1 cellular context compared by ENCODE assay signal in the genomic region with DNA sequence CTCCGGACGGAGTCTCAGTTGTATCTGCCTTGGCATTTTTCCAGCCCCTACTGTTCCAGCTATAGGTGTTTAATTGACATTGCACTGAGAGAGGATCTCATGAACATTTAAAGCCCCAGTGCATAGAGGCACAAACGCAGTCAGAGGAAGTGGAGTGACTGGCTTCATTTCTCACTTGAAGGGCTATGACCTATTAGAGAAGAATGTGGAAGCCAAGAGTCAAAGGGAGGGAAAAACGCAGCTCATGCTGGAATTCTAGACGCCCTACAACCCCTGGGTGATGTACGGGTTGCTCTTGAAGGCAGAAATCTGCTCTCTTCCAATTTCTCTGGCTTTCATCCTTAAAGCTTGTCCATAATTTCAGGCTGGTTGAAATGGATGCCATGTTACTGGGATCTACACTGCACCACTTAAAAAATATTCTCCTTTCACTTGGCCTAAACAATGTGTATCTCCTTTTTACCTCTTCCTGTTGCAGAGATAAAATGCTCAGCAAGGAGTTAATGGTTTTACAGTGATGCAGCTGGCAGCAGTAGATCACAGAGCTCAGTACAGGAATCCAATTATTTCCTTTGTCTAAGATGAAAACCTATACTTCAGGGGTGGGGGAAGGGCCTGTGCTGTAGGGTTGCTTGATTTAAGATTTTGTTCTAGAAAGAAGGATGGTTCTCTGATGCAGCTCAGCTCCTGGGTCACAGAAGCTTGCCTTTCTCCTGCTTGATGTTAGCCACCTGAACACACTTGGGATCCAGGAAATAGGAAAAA.
TF ChIP-seq lines count a peak whose summit lies in the region.

No MANE protein-coding gene starts in this region.

TF ChIP-seq in HepG2, 621 proteins besides CTCF, POLR2A, EP300 and RAD21 (continued from another document):
- TF ChIP-seq, protein P1, sequence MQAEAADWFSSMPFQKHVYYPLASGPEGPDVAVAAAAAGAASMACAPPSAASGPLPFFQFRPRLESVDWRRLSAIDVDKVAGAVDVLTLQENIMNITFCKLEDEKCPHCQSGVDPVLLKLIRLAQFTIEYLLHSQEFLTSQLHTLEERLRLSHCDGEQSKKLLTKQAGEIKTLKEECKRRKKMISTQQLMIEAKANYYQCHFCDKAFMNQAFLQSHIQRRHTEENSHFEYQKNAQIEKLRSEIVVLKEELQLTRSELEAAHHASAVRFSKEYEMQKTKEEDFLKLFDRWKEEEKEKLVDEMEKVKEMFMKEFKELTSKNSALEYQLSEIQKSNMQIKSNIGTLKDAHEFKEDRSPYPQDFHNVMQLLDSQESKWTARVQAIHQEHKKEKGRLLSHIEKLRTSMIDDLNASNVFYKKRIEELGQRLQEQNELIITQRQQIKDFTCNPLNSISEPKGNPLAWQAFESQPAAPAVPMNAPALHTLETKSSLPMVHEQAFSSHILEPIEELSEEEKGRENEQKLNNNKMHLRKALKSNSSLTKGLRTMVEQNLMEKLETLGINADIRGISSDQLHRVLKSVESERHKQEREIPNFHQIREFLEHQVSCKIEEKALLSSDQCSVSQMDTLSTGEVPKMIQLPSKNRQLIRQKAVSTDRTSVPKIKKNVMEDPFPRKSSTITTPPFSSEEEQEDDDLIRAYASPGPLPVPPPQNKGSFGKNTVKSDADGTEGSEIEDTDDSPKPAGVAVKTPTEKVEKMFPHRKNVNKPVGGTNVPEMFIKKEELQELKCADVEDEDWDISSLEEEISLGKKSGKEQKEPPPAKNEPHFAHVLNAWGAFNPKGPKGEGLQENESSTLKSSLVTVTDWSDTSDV (CRISPR knock-in tag; IDR thresholded peaks at IDR 0.05): no peak
